ENCODE assay signal across 8 cellular contexts in genomic region chr1:6743189-6744101, GRCh38. TPM values are rescaled to one million over a fixed set of nuclear protein-coding genes. Genes with fewer than 3 reads are reported as not detected.
DNase-seq lines count a peak whose midpoint lies in the region; ATAC-seq and TF ChIP-seq lines count a peak whose summit lies in the region.

No MANE protein-coding gene starts in this region.

- H3K9me3 ChIP-seq in esophagus (ENCODE audit: control insufficient read depth in 2 of 2, insufficient read depth in 1 of 2, low read depth in 1 of 2, low read length in 1 of 2), result no peaks in the 10 kb centered on the region

- H3K9me3 Mint-ChIP-seq in T-helper 2 cell treated with Interferon-gamma antibody and Interleukin-4, amounts not matched to agents 5 μg/mL and 100 μg/mL, for 36 hours, result no peaks in the 10 kb centered on the region
- H3K9me3 Mint-ChIP-seq in naive thymus-derived CD8-positive, alpha-beta T cell, result no peaks in the 10 kb centered on the region
- H3K9me3 Mint-ChIP-seq in endothelial cell (ENCODE audit: unreplicated experiment), result no peaks in the 10 kb centered on the region

- H3K27me3 ChIP-seq in BJ (ENCODE audit: control insufficient read depth, insufficient read depth, low read length) (no peaks in the 10 kb centered on the region), esophagus (ENCODE audit: control insufficient read depth in 1 of 2, insufficient read depth in 2 of 2, low read length in 2 of 2) (no peaks in the 10 kb centered on the region)

- no peaks in the 10 kb centered on the region for H3K36me3 Mint-ChIP-seq in T-helper 2 cell treated with Interferon-gamma antibody and Interleukin-4, amounts not matched to agents 5 μg/mL and 100 μg/mL, for 36 hours (ENCODE audit: low read depth)
- H3K36me3 Mint-ChIP-seq in naive thymus-derived CD8-positive, alpha-beta T cell, result no peaks in the 10 kb centered on the region
- no peaks in the 10 kb centered on the region for H3K36me3 Mint-ChIP-seq in endothelial cell (ENCODE audit: low read depth, unreplicated experiment)

- peaks cover 7 to 9% of the 10 kb centered on the region in 2 donors for H3K4me1 ChIP-seq in esophagus (ENCODE audit: control insufficient read depth in 2 of 2, insufficient read depth in 2 of 2, low read length in 1 of 2)

- ATAC-seq in naive thymus-derived CD8-positive, alpha-beta T cell, result peak; percentile 51 to 54
- ATAC-seq in GM19035 (IDR thresholded peaks at IDR 0.05; ENCODE audit: unreplicated experiment), result no peak

- no peak overlapping the region for H3K4me3 Mint-ChIP-seq in T-helper 2 cell treated with Interferon-gamma antibody and Interleukin-4, amounts not matched to agents 5 μg/mL and 100 μg/mL, for 36 hours
- H3K4me3 Mint-ChIP-seq in naive thymus-derived CD8-positive, alpha-beta T cell, result peak overlapping the region in 3 of 10 donors; percentile 16 to 31 (median 20)
- H3K4me3 Mint-ChIP-seq in endothelial cell (ENCODE audit: unreplicated experiment), result no peak overlapping the region

- DNase-seq in BJ (ENCODE audit: low read depth), result peak; percentile 60
- DNase-seq in H4 (ENCODE audit: low spot score), result peak; percentile 73
- peak; percentile 20 for DNase-seq in T-helper 2 cell treated with Interferon-gamma antibody and Interleukin-4, amounts not matched to agents 5 μg/mL and 100 μg/mL, for 36 hours (ENCODE audit: low spot score)
- peak in 6 of 10 donors; percentile 6 to 76 (median 48) for DNase-seq in naive thymus-derived CD8-positive, alpha-beta T cell
- no peak for DNase-seq in foreskin melanocyte
- no peak for DNase-seq in endothelial cell (ENCODE audit: low spot score)

- CTCF ChIA-PET in BJ (lab: Yijun Ruan, JAX), result interaction anchor here (1.2 to 3.1 kb wide), 3 partner anchors 16 to 42 kb away, joined by 3 to 19 read pairs (median 4); partner anchors contain the start of gene DNAJC11

- WGBS in esophagus, 2 donors, result 21 to 34% methylated on average over 20 of the region's 20 CpGs

- POLR2A ChIA-PET in BJ (lab: Charles Lee), result interaction anchor here (1.3 kb wide), 1 partner anchor 42 kb away, joined by 5 read pairs; the partner anchor contains the start of gene CAMTA1
- POLR2A ChIA-PET in naive thymus-derived CD8-positive, alpha-beta T cell (lab: Charles Lee), result interaction anchor here (0.8 to 2.4 kb wide), 2 partner anchors 41 to 42 kb away, joined by 4 to 12 read pairs; partner anchors contain the start of genes CAMTA1 and DNAJC11

- no peak for TF ChIP-seq CTCF in BJ (IDR thresholded peaks at IDR 0.05; ENCODE audit: insufficient read depth, low read depth, low read length)
- TF ChIP-seq CTCF in endothelial cell (IDR thresholded peaks at IDR 0.05; ENCODE audit: unreplicated experiment), result no peak

- H3K36me3 ChIP-seq in BJ (ENCODE audit: control insufficient read depth, insufficient read depth, low read length), result no peaks in the 10 kb centered on the region
- H3K36me3 ChIP-seq in esophagus (ENCODE audit: control insufficient read depth in 2 of 2, insufficient read depth in 2 of 2, low read length in 1 of 2), result no peaks in the 10 kb centered on the region

- H3K27ac ChIP-seq in esophagus (ENCODE audit: low read depth in 2 of 2, low read length in 1 of 2), result peak overlapping the region; percentile 92 to 96

- no peak overlapping the region for H3K27ac Mint-ChIP-seq in T-helper 2 cell treated with Interferon-gamma antibody and Interleukin-4, amounts not matched to agents 5 μg/mL and 100 μg/mL, for 36 hours
- H3K27ac Mint-ChIP-seq in naive thymus-derived CD8-positive, alpha-beta T cell, result peak overlapping the region in 2 of 10 donors; percentile 35 to 77
- no peak overlapping the region for H3K27ac Mint-ChIP-seq in endothelial cell (ENCODE audit: unreplicated experiment)

- peaks cover 4% of the 10 kb centered on the region for H3K27me3 Mint-ChIP-seq in T-helper 2 cell treated with Interferon-gamma antibody and Interleukin-4, amounts not matched to agents 5 μg/mL and 100 μg/mL, for 36 hours (ENCODE audit: low read depth)
- peaks cover 0 to 9% (median 8%) of the 10 kb centered on the region in 5 donors for H3K27me3 Mint-ChIP-seq in naive thymus-derived CD8-positive, alpha-beta T cell
- H3K27me3 Mint-ChIP-seq in endothelial cell (ENCODE audit: unreplicated experiment), result no peaks in the 10 kb centered on the region

- H3K4me1 Mint-ChIP-seq in T-helper 2 cell treated with Interferon-gamma antibody and Interleukin-4, amounts not matched to agents 5 μg/mL and 100 μg/mL, for 36 hours (ENCODE audit: low read depth), result peaks cover 2% of the 10 kb centered on the region
- peaks cover 3 to 15% (median 11%) of the 10 kb centered on the region in 4 donors for H3K4me1 Mint-ChIP-seq in naive thymus-derived CD8-positive, alpha-beta T cell
- no peaks in the 10 kb centered on the region for H3K4me1 Mint-ChIP-seq in endothelial cell (ENCODE audit: unreplicated experiment)

- H3K4me3 ChIP-seq in BJ (ENCODE audit: low read depth, low read length) (no peak overlapping the region), esophagus (ENCODE audit: low read depth in 1 of 2, low read length in 2 of 2) (no peak overlapping the region)

RNA-seq across cellular contexts. Expression of gene CAMTA1, which starts 41.8 kb away (rescaled TPM):
- polyA plus RNA-seq in BJ (2011; rRNA removed) (23.1 and 48.4 TPM in 2 replicates), esophagus (10 to 100 TPM; 61.1 to 75.0 TPM)
- polyA minus RNA-seq in BJ (2011; rRNA and poly(A)+ RNA removed), result 16.1 and 19.2 TPM in 2 replicates
- 98.2 and 110 TPM in 2 replicates for total RNA-seq in H4 (2014; rRNA removed; shearing (Covaris generic))
- total RNA-seq in naive thymus-derived CD8-positive, alpha-beta T cell, result 10 to 100 TPM; 32.6 to 37.1 TPM
- polyA plus RNA-seq in naive thymus-derived CD8-positive, alpha-beta T cell, result 10 to 100 TPM; 47.3 to 78.3 (median 67.4) TPM
- 87.3 TPM for total RNA-seq in endothelial cell (ENCODE audit: unreplicated experiment)

RNA-seq across cellular contexts. Expression of gene DNAJC11, which starts 41.8 kb away (rescaled TPM):
- polyA plus RNA-seq in BJ (2011; rRNA removed), result 29.8 and 36.0 TPM in 2 replicates
- 15.8 and 20.7 TPM in 2 replicates for polyA minus RNA-seq in BJ (2011; rRNA and poly(A)+ RNA removed)
- 33.4 and 36.5 TPM in 2 replicates for total RNA-seq in H4 (2014; rRNA removed; shearing (Covaris generic))
- 10 to 100 TPM; 21.9 to 23.0 TPM for polyA plus RNA-seq in esophagus
- 10 to 100 TPM; 44.9 to 47.4 TPM for total RNA-seq in naive thymus-derived CD8-positive, alpha-beta T cell
- 10 to 100 TPM; 13.2 to 22.5 (median 19.5) TPM for polyA plus RNA-seq in naive thymus-derived CD8-positive, alpha-beta T cell
- total RNA-seq in endothelial cell (ENCODE audit: unreplicated experiment), result 57.0 TPM

Comparison
In these comparisons a context has a peak if more than half of its experiments do, and no peak if none do; other contexts are left out.
1. DNase-seq: peak in BJ (single experiment), H4 (single experiment), T-helper 2 cell treated with Interferon-gamma antibody and Interleukin-4, amounts not matched to agents 5 μg/mL and 100 μg/mL, for 36 hours (single experiment) and naive thymus-derived CD8-positive, alpha-beta T cell (6 of 10); none in foreskin melanocyte (single experiment) and endothelial cell (single experiment).